In the genomic region with DNA sequence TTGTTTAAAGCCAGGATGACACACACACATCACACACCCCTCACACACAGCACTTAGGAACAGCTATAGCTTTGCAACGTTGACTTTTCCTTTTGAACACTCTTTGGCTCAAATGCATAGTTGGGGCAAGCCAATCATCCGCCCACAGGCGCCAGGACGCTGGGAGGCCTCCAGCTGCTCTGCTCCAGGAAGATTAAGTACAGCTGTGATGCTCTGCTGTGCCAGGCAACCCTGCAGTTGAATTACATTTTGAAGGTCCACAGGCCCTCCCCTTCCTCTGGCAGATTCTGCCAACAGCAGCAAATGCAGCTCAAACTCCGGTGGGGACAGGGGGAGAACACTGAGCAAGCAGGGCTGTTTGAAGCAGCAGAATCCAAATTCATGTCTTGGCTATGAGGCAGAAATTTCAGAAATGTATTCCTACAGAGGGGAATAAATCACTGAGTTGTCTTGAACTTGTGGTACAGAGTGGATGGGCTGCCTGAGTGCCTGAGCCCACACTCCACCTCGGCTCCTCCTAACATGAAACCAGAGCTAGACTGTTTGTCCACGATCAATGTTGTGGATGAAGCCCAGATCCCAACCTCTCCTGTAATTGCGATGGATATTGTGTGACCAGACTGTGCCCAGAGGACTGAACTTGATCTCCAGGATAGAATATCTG, we compare ENCODE assay signal across 8 cellular contexts.
DNase-seq lines count a peak whose midpoint lies in the region; ATAC-seq, FAIRE-seq and TF ChIP-seq lines count a peak whose summit lies in the region.

No MANE protein-coding gene starts in this region.

- no peaks in the 10 kb centered on the region for H3K27me3 Mint-ChIP-seq in CD4-positive, alpha-beta T cell
- H3K27me3 Mint-ChIP-seq in activated T-helper 2 cell treated with anti-CD3 and anti-CD28 coated beads, Interferon-gamma antibody, Interleukin-2, Interleukin-4, amounts not matched to agents 10 μg/mL and 5 μg/mL and 100 μg/mL, durations not matched to agents 14 hours and 24 hours and 36 hours (ENCODE audit: low read depth): no peaks in the 10 kb centered on the region

- 32 to 41% (median 35%) methylated on average over 8 of the region's 8 CpGs for WGBS in stomach, 5 donors

- H3K9me3 Mint-ChIP-seq in CD4-positive, alpha-beta T cell: no peaks in the 10 kb centered on the region
- H3K9me3 Mint-ChIP-seq in activated T-helper 2 cell treated with anti-CD3 and anti-CD28 coated beads, Interferon-gamma antibody, Interleukin-2, Interleukin-4, amounts not matched to agents 10 μg/mL and 5 μg/mL and 100 μg/mL, durations not matched to agents 14 hours and 24 hours and 36 hours: no peaks in the 10 kb centered on the region

- H3K4me3 ChIP-seq in astrocyte of the spinal cord (ENCODE audit: low read depth, low read length) (no peak overlapping the region), stomach (no peak overlapping the region)

- DNase-seq in LHCN-M2 (ENCODE audit: low read depth): peak; percentile 93
- DNase-seq in astrocyte of the spinal cord (ENCODE audit: low read depth, low spot score): peak; percentile 88
- peak; percentile 86 for DNase-seq in stomach
- no peak for DNase-seq in CD4-positive, alpha-beta T cell
- DNase-seq in GF-D8 (lab: John Stamatoyannopoulos, UW): no peak
- DNase-seq in activated T-helper 2 cell treated with anti-CD3 and anti-CD28 coated beads, Interferon-gamma antibody, Interleukin-2, Interleukin-4, amounts not matched to agents 10 μg/mL and 5 μg/mL and 100 μg/mL, durations not matched to agents 14 hours and 24 hours and 36 hours (ENCODE audit: low spot score): no peak
- no peak for DNase-seq in NCI-H1105 treated with DMSO at 0.1 percent for 48 hours (lab: John Stamatoyannopoulos, UW)

- no peaks in the 10 kb centered on the region for H3K36me3 Mint-ChIP-seq in CD4-positive, alpha-beta T cell (ENCODE audit: low read depth)
- H3K36me3 Mint-ChIP-seq in activated T-helper 2 cell treated with anti-CD3 and anti-CD28 coated beads, Interferon-gamma antibody, Interleukin-2, Interleukin-4, amounts not matched to agents 10 μg/mL and 5 μg/mL and 100 μg/mL, durations not matched to agents 14 hours and 24 hours and 36 hours (ENCODE audit: low read depth): no peaks in the 10 kb centered on the region

- TF ChIP-seq EP300 in stomach (IDR thresholded peaks at IDR 0.05): peak; percentile 45

- in situ Hi-C loops in astrocyte of the spinal cord (cut with HindIII; ENCODE audit: low sequenced_read_pairs): no loop called here

- intact Hi-C loops in stomach (cut with DNase I; ENCODE audit: low total_unique reads): no loop called here
- intact Hi-C loops in CD4-positive, alpha-beta T cell (cut with DNase I, micrococcal nuclease): no loop called here
- intact Hi-C loops in activated T-helper 2 cell treated with anti-CD3 and anti-CD28 coated beads, Interferon-gamma antibody, Interleukin-2, Interleukin-4, amounts not matched to agents 10 μg/mL and 5 μg/mL and 100 μg/mL, durations not matched to agents 14 hours and 24 hours and 36 hours (cut with micrococcal nuclease): no loop called here

- H3K4me1 ChIP-seq in stomach: peaks cover 42 to 68% (median 53%) of the 10 kb centered on the region in 4 donors

- H3K9me3 ChIP-seq in stomach: no peaks in the 10 kb centered on the region
- H3K9me3 ChIP-seq in CD4-positive, alpha-beta T cell (ENCODE audit: control insufficient read depth, low read length): no peaks in the 10 kb centered on the region

- H3K27me3 ChIP-seq in stomach: no peaks in the 10 kb centered on the region
- H3K27me3 ChIP-seq in CD4-positive, alpha-beta T cell (ENCODE audit: control insufficient read depth, insufficient read depth, low read length): no peaks in the 10 kb centered on the region

- no peaks in the 10 kb centered on the region for H3K4me1 Mint-ChIP-seq in CD4-positive, alpha-beta T cell (ENCODE audit: low read depth)
- H3K4me1 Mint-ChIP-seq in activated T-helper 2 cell treated with anti-CD3 and anti-CD28 coated beads, Interferon-gamma antibody, Interleukin-2, Interleukin-4, amounts not matched to agents 10 μg/mL and 5 μg/mL and 100 μg/mL, durations not matched to agents 14 hours and 24 hours and 36 hours (ENCODE audit: low read depth): no peaks in the 10 kb centered on the region

- no peak overlapping the region for H3K4me3 Mint-ChIP-seq in CD4-positive, alpha-beta T cell
- no peak overlapping the region for H3K4me3 Mint-ChIP-seq in activated T-helper 2 cell treated with anti-CD3 and anti-CD28 coated beads, Interferon-gamma antibody, Interleukin-2, Interleukin-4, amounts not matched to agents 10 μg/mL and 5 μg/mL and 100 μg/mL, durations not matched to agents 14 hours and 24 hours and 36 hours (ENCODE audit: low read depth)

- no peak for TF ChIP-seq POLR2A in stomach (IDR thresholded peaks at IDR 0.05)

- peak; percentile 89 for FAIRE-seq in islet of Langerhans (lab: Jason Lieb, UNC)

- CTCF ChIA-PET in CD4-positive, alpha-beta T cell (lab: Charles Lee): interaction anchor here (0.9 kb wide), 1 partner anchor 71 kb away, joined by 3 read pairs; no protein-coding TSS in a partner anchor

- POLR2A ChIA-PET in CD4-positive, alpha-beta T cell (lab: Charles Lee): no interaction called here

- no peak overlapping the region for H3K27ac Mint-ChIP-seq in CD4-positive, alpha-beta T cell
- no peak overlapping the region for H3K27ac Mint-ChIP-seq in activated T-helper 2 cell treated with anti-CD3 and anti-CD28 coated beads, Interferon-gamma antibody, Interleukin-2, Interleukin-4, amounts not matched to agents 10 μg/mL and 5 μg/mL and 100 μg/mL, durations not matched to agents 14 hours and 24 hours and 36 hours

- ATAC-seq in CD4-positive, alpha-beta T cell (ENCODE audit: poor library complexity): no peak

- H3K27ac ChIP-seq in stomach: peak overlapping the region; percentile 44 to 88 (median 81)
- no peak overlapping the region for H3K27ac ChIP-seq in CD4-positive, alpha-beta T cell (ENCODE audit: low read depth, low read length)

- no peaks in the 10 kb centered on the region for H3K36me3 ChIP-seq in stomach

- TF ChIP-seq CTCF in astrocyte of the spinal cord (IDR thresholded peaks at IDR 0.05; ENCODE audit: low read depth, low read length): no peak
- no peak for TF ChIP-seq CTCF in stomach (IDR thresholded peaks at IDR 0.05)
- TF ChIP-seq CTCF in CD4-positive, alpha-beta T cell (IDR thresholded peaks at IDR 0.05): no peak

Comparison
In these comparisons a context has a peak if more than half of its experiments do, and no peak if none do; other contexts are left out.
1. DNase-seq: peak in LHCN-M2 (single experiment), astrocyte of the spinal cord (single experiment) and stomach (single experiment); none in CD4-positive, alpha-beta T cell (0 of 10), GF-D8 (single experiment), activated T-helper 2 cell treated with anti-CD3 and anti-CD28 coated beads, Interferon-gamma antibody, Interleukin-2, Interleukin-4, amounts not matched to agents 10 μg/mL and 5 μg/mL and 100 μg/mL, durations not matched to agents 14 hours and 24 hours and 36 hours (single experiment) and NCI-H1105 treated with DMSO at 0.1 percent for 48 hours (single experiment).